In the genomic region with DNA sequence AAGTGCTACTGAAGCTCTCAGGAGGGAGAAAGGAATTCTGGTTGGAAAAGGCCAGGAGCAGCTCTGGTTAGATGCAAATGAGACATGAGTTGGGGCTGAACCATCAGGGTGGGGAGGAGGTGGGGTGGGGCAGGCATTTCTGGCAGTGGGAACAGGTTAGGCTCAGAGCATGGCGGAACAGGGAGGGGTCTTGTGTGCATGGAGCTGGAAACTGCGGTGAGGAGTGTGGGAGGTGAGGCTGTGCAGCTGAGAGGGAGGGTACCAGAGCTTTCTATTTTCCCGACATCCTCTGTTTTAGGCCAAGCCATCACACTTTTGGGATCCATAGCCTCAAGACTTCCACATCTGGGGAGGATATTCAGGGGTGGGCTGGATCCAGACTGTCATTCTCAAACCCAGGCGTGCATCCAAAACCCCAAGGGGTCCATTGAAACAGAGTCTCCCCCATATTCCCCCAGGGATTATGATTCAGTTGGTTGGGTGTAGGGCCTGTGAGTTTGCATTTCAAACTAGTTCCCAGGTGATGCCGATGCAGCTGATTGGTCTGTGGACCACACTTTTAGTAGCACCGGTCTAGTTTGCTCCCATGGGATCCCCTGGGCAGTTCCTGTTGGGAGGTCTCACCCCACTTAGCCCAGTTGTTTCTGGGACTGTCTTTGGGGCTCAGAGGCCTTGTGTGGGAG, we compare ENCODE assay signal across 27 cellular contexts.
DNase-seq lines count a peak whose midpoint lies in the region; TF ChIP-seq lines count a peak whose summit lies in the region.
"Had no signal": no experiment of that assay in that cellular context is flagged by ENCODE, and none has a peak within 500 bp of the region (broad histone marks: within the 10 kb centered on the region; RNA-seq: fewer than 3 reads in every experiment).

No MANE protein-coding gene starts in this region.

- no peak overlapping the region for H3K4me3 Mint-ChIP-seq in neural progenitor cell
- H3K4me3 Mint-ChIP-seq: CD14-positive monocyte; naive thymus-derived CD4-positive, alpha-beta T cell; stimulated activated effector memory CD8-positive, alpha-beta T cell treated with anti-CD3 and anti-CD28 coated beads, Interleukin-12 subunit alpha, Interleukin-12 subunit beta, amount 100 ng/mL, for 72 hours had no signal

- no peak overlapping the region for H3K27ac ChIP-seq in neural progenitor cell
- H3K27ac ChIP-seq: cardiac muscle cell, suprapubic skin, vagina had no signal

- H3K4me2 ChIP-seq in neural progenitor cell = no peak overlapping the region

- H3K9ac ChIP-seq in NT2/D1 (ENCODE audit: insufficient read length, low read depth) = peak overlapping the region; percentile 39
- H3K9ac ChIP-seq in neural progenitor cell = no peak overlapping the region

- peak overlapping the region; percentile 8 for H3K27ac Mint-ChIP-seq in neural progenitor cell
- H3K27ac Mint-ChIP-seq: naive thymus-derived CD4-positive, alpha-beta T cell had no signal

- H3K27me3 Mint-ChIP-seq in neural progenitor cell (ENCODE audit: insufficient read depth, low read depth) = peaks cover 9% of the 10 kb centered on the region

- no peaks in the 10 kb centered on the region for H3K9me3 ChIP-seq in NT2/D1 (ENCODE audit: insufficient read depth, low read length)
- no peaks in the 10 kb centered on the region for H3K9me3 ChIP-seq in neural progenitor cell (ENCODE audit: low read depth)
- H3K9me3 ChIP-seq: suprapubic skin, vagina had no signal

- no peak overlapping the region for H3K4me3 ChIP-seq in GM12865 (ENCODE audit: low read depth, low read length)
- H3K4me3 ChIP-seq in NT2/D1 (ENCODE audit: insufficient read length, low read depth) = no peak overlapping the region
- H3K4me3 ChIP-seq in epithelial cell of esophagus (ENCODE audit: low read length) = no peak overlapping the region
- H3K4me3 ChIP-seq in neural progenitor cell = no peak overlapping the region
- H3K4me3 ChIP-seq: cardiac muscle cell, smooth muscle cell, suprapubic skin, vagina had no signal

- H2AFZ ChIP-seq in neural progenitor cell (replicated peaks) = no peak overlapping the region

- H3K4me1 ChIP-seq in NT2/D1 (ENCODE audit: insufficient read depth, insufficient read length) (peaks cover 30% of the 10 kb centered on the region), neural progenitor cell (peaks cover 26% of the 10 kb centered on the region)

- peaks cover 36% of the 10 kb centered on the region for H3K4me1 Mint-ChIP-seq in neural progenitor cell

- DNase-seq in GM12865 (ENCODE audit: low read depth) (peak; percentile 10), NT2/D1 (ENCODE audit: low read depth, low spot score) (no peak), epithelial cell of esophagus (ENCODE audit: low read depth) (peak; percentile 29), neural progenitor cell (ENCODE audit: low spot score) (no peak), NOMO-1 treated with DMSO at 0.1 percent for 48 hours (lab: John Stamatoyannopoulos, UW; ENCODE audit: unreplicated experiment) (no peak), NCI-H1417 treated with DMSO at 0.1 percent for 48 hours (lab: John Stamatoyannopoulos, UW) (no peak), hepatic stellate cell (ENCODE audit: low spot score) (no peak), pons (ENCODE audit: low spot score) (no peak)
- DNase-seq: activated CD4-positive, alpha-beta T cell treated with anti-CD3 and anti-CD28 coated beads for 4 hours; activated CD8-positive, alpha-beta memory T cell treated with anti-CD3 and anti-CD28 coated beads for 24 hours; activated naive CD4-positive, alpha-beta T cell; activated T-cell treated with anti-CD3 and anti-CD28 coated beads, Interleukin-2, amount 50 U/mL, for 1 hour; amniotic stem cell; head of caudate nucleus; left colon; naive thymus-derived CD4-positive, alpha-beta T cell; NCI-H1105 treated with DMSO at 0.1 percent for 48 hours; NCI-H2081; NCI-H446 treated with DMSO at 0.1 percent for 48 hours; retina; T-helper 2 cell had no signal

- TF ChIP-seq CTCF in GM12865 (IDR thresholded peaks at IDR 0.05; ENCODE audit: insufficient read depth, low read depth, low read length, missing control alignments) = no peak
- TF ChIP-seq CTCF in epithelial cell of esophagus (IDR thresholded peaks at IDR 0.05; ENCODE audit: insufficient read depth, low read depth, low read length, missing control alignments) = no peak
- TF ChIP-seq CTCF in neural progenitor cell (IDR thresholded peaks at IDR 0.05) = no peak

- no peaks in the 10 kb centered on the region for H4K20me1 ChIP-seq in neural progenitor cell (ENCODE audit: low read depth)

- no peaks in the 10 kb centered on the region for H3K36me3 Mint-ChIP-seq in neural progenitor cell
- H3K36me3 Mint-ChIP-seq: CD14-positive monocyte; naive thymus-derived CD4-positive, alpha-beta T cell; stimulated activated effector memory CD8-positive, alpha-beta T cell treated with anti-CD3 and anti-CD28 coated beads, Interleukin-12 subunit alpha, Interleukin-12 subunit beta, amount 100 ng/mL, for 72 hours had no signal

- H3K9me3 Mint-ChIP-seq in neural progenitor cell = no peaks in the 10 kb centered on the region
- H3K9me3 Mint-ChIP-seq: CD14-positive monocyte; naive thymus-derived CD4-positive, alpha-beta T cell; stimulated activated effector memory CD8-positive, alpha-beta T cell treated with anti-CD3 and anti-CD28 coated beads, Interleukin-12 subunit alpha, Interleukin-12 subunit beta, amount 100 ng/mL, for 72 hours had no signal

- no peaks in the 10 kb centered on the region for H3K79me2 ChIP-seq in neural progenitor cell (ENCODE audit: low read depth)

- no peaks in the 10 kb centered on the region for H3K27me3 ChIP-seq in NT2/D1 (ENCODE audit: insufficient read depth, insufficient read length)
- no peaks in the 10 kb centered on the region for H3K27me3 ChIP-seq in neural progenitor cell
- H3K27me3 ChIP-seq: suprapubic skin, vagina had no signal

- H3K36me3 ChIP-seq in NT2/D1 (ENCODE audit: insufficient read depth, insufficient read length, low read length) (no peaks in the 10 kb centered on the region), neural progenitor cell (no peaks in the 10 kb centered on the region)
- H3K36me3 ChIP-seq: cardiac muscle cell, suprapubic skin, vagina had no signal

- H3F3A ChIP-seq in neural progenitor cell (ENCODE audit: low read depth) = peaks cover 8% of the 10 kb centered on the region

Comparison
In these comparisons a context has a peak if more than half of its experiments do, and no peak if none do; other contexts are left out.
1. DNase-seq: peak in GM12865 (single experiment) and epithelial cell of esophagus (single experiment); none in NT2/D1 (single experiment), neural progenitor cell (single experiment), NOMO-1 treated with DMSO at 0.1 percent for 48 hours (single experiment), NCI-H1417 treated with DMSO at 0.1 percent for 48 hours (single experiment), hepatic stellate cell (single experiment) and pons (single experiment).